Comparison of ENCODE assay signal across 8 cellular contexts in the genomic region with DNA sequence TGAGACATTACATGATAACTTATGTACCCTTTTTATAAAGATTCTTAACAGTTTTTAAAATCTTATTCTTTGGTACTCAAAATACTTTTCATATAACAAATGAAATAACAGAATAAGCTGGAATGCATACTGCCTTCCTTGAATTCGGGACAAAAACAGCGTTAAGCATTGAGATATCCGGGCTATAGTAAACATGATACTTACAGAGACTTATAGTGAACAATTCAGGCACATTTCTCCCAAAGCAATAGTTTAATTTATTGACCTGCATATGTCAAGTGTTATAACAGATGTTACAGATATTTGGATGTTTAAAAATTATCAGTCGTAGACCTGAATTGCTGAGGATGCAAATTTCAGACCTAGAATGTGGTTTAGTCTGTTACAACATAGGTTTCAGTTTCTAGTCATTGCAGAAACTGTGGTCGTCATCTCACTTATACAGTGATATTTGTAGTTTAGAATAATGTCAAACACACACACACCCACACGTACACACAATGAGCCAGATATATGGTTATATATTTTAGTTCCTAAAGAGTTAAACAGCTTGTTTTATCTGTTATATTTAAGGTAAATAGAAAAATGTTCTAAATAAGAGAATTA.
DNase-seq lines count a peak whose midpoint lies in the region; ATAC-seq and TF ChIP-seq lines count a peak whose summit lies in the region.

No MANE protein-coding gene starts in this region.

- DNase-seq in NB4 (ENCODE audit: low read depth): peak; percentile 36
- DNase-seq in immature natural killer cell: peak in 2 of 3 donors; percentile 6 to 29
- no peak for DNase-seq in NCI-H748 (lab: John Stamatoyannopoulos, UW; ENCODE audit: unreplicated experiment)
- DNase-seq in NCI-H1417 (lab: John Stamatoyannopoulos, UW): no peak
- no peak for DNase-seq in right cardiac atrium
- DNase-seq in stimulated activated CD4-positive, alpha-beta T cell treated with anti-CD3 and anti-CD28 coated beads, Interleukin-12 subunit alpha, Interleukin-12 subunit beta, amount 100 ng/mL, for 4 hours: no peak

- H3K4me3 ChIP-seq in HEK293 (ENCODE audit: low read depth, low read length) (no peak overlapping the region), NB4 (ENCODE audit: low read depth, low read length) (no peak overlapping the region), right cardiac atrium (ENCODE audit: low read length) (no peak overlapping the region)

- peaks cover 0 to 3% (median 0%) of the 10 kb centered on the region in 3 donors for H3K36me3 Mint-ChIP-seq in immature natural killer cell

- 82% methylated on average over 6 of the region's 6 CpGs for WGBS in right cardiac atrium

- H3K4me1 Mint-ChIP-seq in immature natural killer cell: peaks cover 21 to 42% of the 10 kb centered on the region in 2 donors

- intact Hi-C loops in right cardiac atrium (cut with DNase I): no loop called here

- H3K27ac ChIP-seq in HEK293 (ENCODE audit: extremely low read depth, low read depth, low read length): no peak overlapping the region
- no peak overlapping the region for H3K27ac ChIP-seq in right cardiac atrium (ENCODE audit: low read length)

- H3K9me3 ChIP-seq in HEK293 (ENCODE audit: control insufficient read depth, insufficient read depth, low read depth, low read length): no peaks in the 10 kb centered on the region
- H3K9me3 ChIP-seq in right cardiac atrium (ENCODE audit: control insufficient read depth, low read length): no peaks in the 10 kb centered on the region

- CTCF ChIA-PET in HEK293 (lab: Yijun Ruan, JAX): interaction anchor here (0.6 kb wide), 2 partner anchors 139 to 226 kb away, joined by 3 read pairs; no protein-coding TSS in a partner anchor

- H3K27me3 Mint-ChIP-seq in immature natural killer cell (ENCODE audit: low read depth in 3 of 3): peaks cover 0 to 3% (median 0%) of the 10 kb centered on the region in 3 donors

- TF ChIP-seq CTCF in HEK293 (tag by site-specific recombination; IDR thresholded peaks at IDR 0.05) (no peak), NB4 (IDR thresholded peaks at IDR 0.05; ENCODE audit: low read depth, low read length) (no peak)

- peak overlapping the region; percentile 22 to 83 (median 68) for H3K27ac Mint-ChIP-seq in immature natural killer cell

- POLR2A ChIA-PET in HEK293 (lab: Yijun Ruan, JAX): no interaction called here

- H3K4me1 ChIP-seq in HEK293 (ENCODE audit: control insufficient read depth, insufficient read depth, low read length) (peaks cover 9% of the 10 kb centered on the region), right cardiac atrium (ENCODE audit: control insufficient read depth, insufficient read depth, low read length) (peaks cover 3% of the 10 kb centered on the region)

- no peaks in the 10 kb centered on the region; a peak in 1 of 3 replicates for H3K36me3 ChIP-seq in HEK293 (ENCODE audit: control insufficient read depth in 2 of 2, insufficient read depth in 1 of 2, low read length in 2 of 2)

- ATAC-seq in GM18520 (IDR thresholded peaks at IDR 0.05; ENCODE audit: unreplicated experiment) (peak; percentile 98), right cardiac atrium (no peak)

- no peaks in the 10 kb centered on the region for H3K9me3 Mint-ChIP-seq in immature natural killer cell

- TF ChIP-seq POLR2A in NB4 (IDR thresholded peaks at IDR 0.05; ENCODE audit: extremely low read depth, insufficient read length): no peak

- peak overlapping the region; percentile 40 to 92 (median 65) for H3K4me3 Mint-ChIP-seq in immature natural killer cell

- no peaks in the 10 kb centered on the region for H3K27me3 ChIP-seq in right cardiac atrium (ENCODE audit: control insufficient read depth, insufficient read depth)

TF ChIP-seq in HEK293, 187 proteins besides CTCF, POLR2A, EP300 and RAD21:
- TF ChIP-seq, protein P1, sequence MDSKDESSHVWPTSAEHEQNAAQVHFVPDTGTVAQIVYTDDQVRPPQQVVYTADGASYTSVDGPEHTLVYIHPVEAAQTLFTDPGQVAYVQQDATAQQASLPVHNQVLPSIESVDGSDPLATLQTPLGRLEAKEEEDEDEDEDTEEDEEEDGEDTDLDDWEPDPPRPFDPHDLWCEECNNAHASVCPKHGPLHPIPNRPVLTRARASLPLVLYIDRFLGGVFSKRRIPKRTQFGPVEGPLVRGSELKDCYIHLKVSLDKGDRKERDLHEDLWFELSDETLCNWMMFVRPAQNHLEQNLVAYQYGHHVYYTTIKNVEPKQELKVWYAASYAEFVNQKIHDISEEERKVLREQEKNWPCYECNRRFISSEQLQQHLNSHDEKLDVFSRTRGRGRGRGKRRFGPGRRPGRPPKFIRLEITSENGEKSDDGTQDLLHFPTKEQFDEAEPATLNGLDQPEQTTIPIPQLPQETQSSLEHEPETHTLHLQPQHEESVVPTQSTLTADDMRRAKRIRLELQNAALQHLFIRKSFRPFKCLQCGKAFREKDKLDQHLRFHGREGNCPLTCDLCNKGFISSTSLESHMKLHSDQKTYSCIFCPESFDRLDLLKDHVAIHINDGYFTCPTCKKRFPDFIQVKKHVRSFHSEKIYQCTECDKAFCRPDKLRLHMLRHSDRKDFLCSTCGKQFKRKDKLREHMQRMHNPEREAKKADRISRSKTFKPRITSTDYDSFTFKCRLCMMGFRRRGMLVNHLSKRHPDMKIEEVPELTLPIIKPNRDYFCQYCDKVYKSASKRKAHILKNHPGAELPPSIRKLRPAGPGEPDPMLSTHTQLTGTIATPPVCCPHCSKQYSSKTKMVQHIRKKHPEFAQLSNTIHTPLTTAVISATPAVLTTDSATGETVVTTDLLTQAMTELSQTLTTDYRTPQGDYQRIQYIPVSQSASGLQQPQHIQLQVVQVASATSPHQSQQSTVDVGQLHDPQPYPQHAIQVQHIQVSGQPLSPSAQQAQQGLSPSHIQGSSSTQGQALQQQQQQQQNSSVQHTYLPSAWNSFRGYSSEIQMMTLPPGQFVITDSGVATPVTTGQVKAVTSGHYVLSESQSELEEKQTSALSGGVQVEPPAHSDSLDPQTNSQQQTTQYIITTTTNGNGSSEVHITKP (tag by site-specific recombination; IDR thresholded peaks at IDR 0.05): 0 out of 2 replicates have a peak, but pooled peaks have one; percentile 25
- TF ChIP-seq ZNF354C (tag by site-specific recombination; IDR thresholded peaks at IDR 0.05; ENCODE audit: borderline replicate concordance, low read depth): no peak
TF ChIP-seq in HEK293: peak in this region for 1.

Comparison
In these comparisons a context has a peak if more than half of its experiments do, and no peak if none do; other contexts are left out.
1. DNase-seq: peak in NB4 (single experiment) and immature natural killer cell (2 of 3); none in NCI-H748 (single experiment), NCI-H1417 (0 of 3), right cardiac atrium (0 of 3) and stimulated activated CD4-positive, alpha-beta T cell treated with anti-CD3 and anti-CD28 coated beads, Interleukin-12 subunit alpha, Interleukin-12 subunit beta, amount 100 ng/mL, for 4 hours (single experiment).